Comparison of ENCODE assay signal across 9 cellular contexts in the genomic region with DNA sequence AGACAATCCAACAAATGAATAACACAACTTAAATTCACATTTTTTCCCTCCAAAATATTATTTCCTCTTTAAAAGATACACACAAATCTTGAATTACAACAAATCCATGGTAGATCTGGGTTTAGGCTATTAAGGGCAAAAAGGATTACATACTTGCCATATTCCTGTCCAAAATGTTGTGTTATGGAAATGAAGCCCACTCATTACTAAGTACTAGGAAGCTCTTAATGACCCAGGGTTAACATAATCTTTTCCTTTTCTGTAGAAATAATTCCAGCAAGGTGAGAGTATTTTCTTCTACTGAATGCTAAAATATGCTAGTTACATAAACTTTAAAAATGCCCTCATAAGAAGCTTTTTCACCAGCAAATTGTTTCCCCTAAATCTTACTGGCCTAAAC. TPM values are rescaled to one million over a fixed set of nuclear protein-coding genes. Genes with fewer than 3 reads are reported as not detected.
DNase-seq lines count a peak whose midpoint lies in the region; ATAC-seq, FAIRE-seq and TF ChIP-seq lines count a peak whose summit lies in the region.
"Had no signal": no experiment of that assay in that cellular context is flagged by ENCODE, and none has a peak within 500 bp of the region (broad histone marks: within the 10 kb centered on the region; RNA-seq: fewer than 3 reads in every experiment).

No MANE protein-coding gene starts in this region.

- H3K4me3 ChIP-seq in GM23248 (peak overlapping the region; percentile 93), Panc1 (ENCODE audit: low read depth in 2 of 2, low read length in 2 of 2) (peak overlapping the region; percentile 92 to 95; a peak in 3 of 4 replicates), epithelial cell of proximal tubule (ENCODE audit: low read depth, low read length) (peak overlapping the region; percentile 91), gastrocnemius medialis (peak overlapping the region; percentile 77 to 90 (median 84))

- intact Hi-C loops in Panc1 (cut with micrococcal nuclease; ENCODE audit: unreplicated experiment), result no loop called here
- intact Hi-C loops in gastrocnemius medialis (cut with DNase I; ENCODE audit: low total_unique reads), result loop anchor here (5.0 to 10.0 kb wide), 3 partner anchors 150 to 1240 kb away; a partner anchor contains a TSS

- H3K9me2 ChIP-seq in GM23248 (ENCODE audit: insufficient read depth), result no peaks in the 10 kb centered on the region

- ATAC-seq in Panc1, result no peak
- ATAC-seq in gastrocnemius medialis, result no peak
- no peak for ATAC-seq in GM21526 (IDR thresholded peaks at IDR 0.05; ENCODE audit: low FRiP score, unreplicated experiment)

- CTCF ChIA-PET in Panc1 (lab: Charles Lee), result no interaction called here

- peaks cover 66% of the 10 kb centered on the region for H3K79me2 ChIP-seq in GM23248 (ENCODE audit: insufficient read depth)

- no peak for TF ChIP-seq CTCF in Panc1 (IDR thresholded peaks at IDR 0.05)
- TF ChIP-seq CTCF in epithelial cell of proximal tubule (conservative IDR thresholded peaks at IDR 0.05; ENCODE audit: low read depth, low read length), result no peak
- TF ChIP-seq CTCF in gastrocnemius medialis (IDR thresholded peaks at IDR 0.05 in 4 of 5, conservative IDR thresholded peaks at IDR 0.05 in 1 of 5), result no peak

- TF ChIP-seq POLR2A in gastrocnemius medialis (IDR thresholded peaks at IDR 0.05) (no peak), GM12892 (IDR thresholded peaks at IDR 0.05; ENCODE audit: low read depth, low read length) (no peak)

- no peaks in the 10 kb centered on the region for H3K27me3 ChIP-seq in GM23248 (replicated peaks; ENCODE audit: insufficient read depth)
- no peaks in the 10 kb centered on the region for H3K27me3 ChIP-seq in Panc1 (ENCODE audit: control insufficient read depth, insufficient read depth, low read length)
- H3K27me3 ChIP-seq in gastrocnemius medialis, result no peaks in the 10 kb centered on the region

- in situ Hi-C loops in GM23248 (cut with MboI), result no loop called here
- in situ Hi-C loops in Panc1 (cut with HindIII; ENCODE audit: low pct_unique_long_range_greater_than_20kb, low sequenced_read_pairs), result no loop called here
- in situ Hi-C loops in gastrocnemius medialis (cut with MboI; ENCODE audit: low sequenced_read_pairs in 4 of 4), result loop anchor here in 1 of 4 donors (10.0 to 25.0 kb wide), 2 partner anchors 148 to 575 kb away; a partner anchor contains a TSS

- H3K4me1 ChIP-seq in GM23248 (ENCODE audit: insufficient read depth), result peaks cover 11% of the 10 kb centered on the region
- peaks cover 11% of the 10 kb centered on the region for H3K4me1 ChIP-seq in Panc1 (ENCODE audit: control insufficient read depth, insufficient read depth, low read length)
- H3K4me1 ChIP-seq in gastrocnemius medialis, result peaks cover 30 to 33% of the 10 kb centered on the region in 2 donors

- H2AFZ ChIP-seq in GM23248, result peak overlapping the region; percentile 98

- POLR2A ChIA-PET in Panc1 (lab: Charles Lee), result no interaction called here

- no peaks in the 10 kb centered on the region for H4K20me1 ChIP-seq in GM23248 (ENCODE audit: insufficient read depth)

- no TSS peak for BruUV-seq in Panc1 (replicated peaks; lab: Mats Ljungman, UMichigan)

- peak overlapping the region; percentile 94 for H3K9ac ChIP-seq in GM23248

- DNase-seq in GM23248 (no peak), Panc1 (ENCODE audit: low read depth, low spot score) (no peak), epithelial cell of proximal tubule (ENCODE audit: low read depth) (no peak), gastrocnemius medialis (no peak), HCEC 1CT (no peak), GM12892 (ENCODE audit: insufficient read length) (no peak)
- DNase-seq in stimulated activated CD4-positive, alpha-beta T cell treated with anti-CD3 and anti-CD28 coated beads, Interleukin-2, amount 100 ng/mL, for 24 hours, result no peak
- DNase-seq: NCI-H524 treated with DMSO at 0.1 percent for 48 hours had no signal

- H3K4me2 ChIP-seq in GM23248 (ENCODE audit: unreplicated experiment), result peak overlapping the region; percentile 94

- no peaks in the 10 kb centered on the region for H3K9me3 ChIP-seq in GM23248 (ENCODE audit: low read depth)
- H3K9me3 ChIP-seq in Panc1 (ENCODE audit: control insufficient read depth, insufficient read depth, low read depth, low read length), result no peaks in the 10 kb centered on the region
- H3K9me3 ChIP-seq in gastrocnemius medialis, result no peaks in the 10 kb centered on the region

- 0 out of 2 replicates have a peak, but pooled peaks cover 7% of the 10 kb centered on the region for H3F3A ChIP-seq in GM23248 (ENCODE audit: insufficient read depth)

- H3K27ac ChIP-seq in GM23248 (peak overlapping the region; percentile 69), Panc1 (ENCODE audit: low read length) (peak overlapping the region; percentile 92; the same call in 1 of the 2 replicates), gastrocnemius medialis (peak overlapping the region; percentile 86 to 96 (median 89))

- H3K36me3 ChIP-seq in GM23248 (ENCODE audit: low read depth) (no peaks in the 10 kb centered on the region), Panc1 (ENCODE audit: control insufficient read depth, insufficient read depth, low read length) (peaks cover 2% of the 10 kb centered on the region; the same call in 1 of the 2 replicates), gastrocnemius medialis (no peaks in the 10 kb centered on the region)

- FAIRE-seq in GM12892 (lab: Jason Lieb, UNC), result no peak

RNA-seq across cellular contexts. Expression of a gene that starts 1.6 kb away (rescaled TPM):
- 8.7 and 8.8 TPM in 2 replicates for total RNA-seq in GM23248 (2014; rRNA removed; shearing (Covaris generic))
- polyA plus RNA-seq in GM23248 (2016; fragmentation: Nextera tagmentation; extraction: Ambion mirVana), result 7.7 and 7.9 TPM in 2 replicates
- total RNA-seq in Panc1 (2021; ENCODE audit: unreplicated experiment) (14.5 TPM), epithelial cell of proximal tubule (7.3 and 8.0 TPM in 2 replicates), gastrocnemius medialis (10 to 100 TPM in 1 of 4 donors, 1 to 10 TPM in 3; 6.8 to 29.2 (median 7.1) TPM)
- polyA plus RNA-seq in Panc1 (2012; ENCODE audit: insufficient read length), result 3.5 TPM
- polyA plus RNA-seq in GM12892 (2012; ENCODE audit: missing spikeins), result 8.4 TPM
